In genomic region chr7:1242129-1242572, GRCh38 we compare ENCODE assay signal across 1 cellular context.
TF ChIP-seq lines count a peak whose summit lies in the region.

No MANE protein-coding gene starts in this region.

TF ChIP-seq in SK-N-SH treated with all-trans-retinoic acid at 6 μM for 48 hours, 23 proteins besides CTCF, POLR2A, EP300 and RAD21 (continued from another document):
- TF ChIP-seq, protein P1, sequence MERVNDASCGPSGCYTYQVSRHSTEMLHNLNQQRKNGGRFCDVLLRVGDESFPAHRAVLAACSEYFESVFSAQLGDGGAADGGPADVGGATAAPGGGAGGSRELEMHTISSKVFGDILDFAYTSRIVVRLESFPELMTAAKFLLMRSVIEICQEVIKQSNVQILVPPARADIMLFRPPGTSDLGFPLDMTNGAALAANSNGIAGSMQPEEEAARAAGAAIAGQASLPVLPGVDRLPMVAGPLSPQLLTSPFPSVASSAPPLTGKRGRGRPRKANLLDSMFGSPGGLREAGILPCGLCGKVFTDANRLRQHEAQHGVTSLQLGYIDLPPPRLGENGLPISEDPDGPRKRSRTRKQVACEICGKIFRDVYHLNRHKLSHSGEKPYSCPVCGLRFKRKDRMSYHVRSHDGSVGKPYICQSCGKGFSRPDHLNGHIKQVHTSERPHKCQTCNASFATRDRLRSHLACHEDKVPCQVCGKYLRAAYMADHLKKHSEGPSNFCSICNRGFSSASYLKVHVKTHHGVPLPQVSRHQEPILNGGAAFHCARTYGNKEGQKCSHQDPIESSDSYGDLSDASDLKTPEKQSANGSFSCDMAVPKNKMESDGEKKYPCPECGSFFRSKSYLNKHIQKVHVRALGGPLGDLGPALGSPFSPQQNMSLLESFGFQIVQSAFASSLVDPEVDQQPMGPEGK (CRISPR knock-in tag; IDR thresholded peaks at IDR 0.05; ENCODE audit: borderline replicate concordance), result no peak
- TF ChIP-seq, protein P2, sequence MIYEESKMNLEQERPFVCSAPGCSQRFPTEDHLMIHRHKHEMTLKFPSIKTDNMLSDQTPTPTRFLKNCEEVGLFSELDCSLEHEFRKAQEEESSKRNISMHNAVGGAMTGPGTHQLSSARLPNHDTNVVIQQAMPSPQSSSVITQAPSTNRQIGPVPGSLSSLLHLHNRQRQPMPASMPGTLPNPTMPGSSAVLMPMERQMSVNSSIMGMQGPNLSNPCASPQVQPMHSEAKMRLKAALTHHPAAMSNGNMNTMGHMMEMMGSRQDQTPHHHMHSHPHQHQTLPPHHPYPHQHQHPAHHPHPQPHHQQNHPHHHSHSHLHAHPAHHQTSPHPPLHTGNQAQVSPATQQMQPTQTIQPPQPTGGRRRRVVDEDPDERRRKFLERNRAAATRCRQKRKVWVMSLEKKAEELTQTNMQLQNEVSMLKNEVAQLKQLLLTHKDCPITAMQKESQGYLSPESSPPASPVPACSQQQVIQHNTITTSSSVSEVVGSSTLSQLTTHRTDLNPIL (CRISPR knock-in tag; IDR thresholded peaks at IDR 0.05; ENCODE audit: low read depth), result no peak
- TF ChIP-seq TOX (CRISPR knock-in tag; IDR thresholded peaks at IDR 0.05; ENCODE audit: borderline replicate concordance) (no peak), ZNF565 (CRISPR knock-in tag; conservative IDR thresholded peaks at IDR 0.05; ENCODE audit: low read depth) (no peak), ARNTL (CRISPR knock-in tag; IDR thresholded peaks at IDR 0.05; ENCODE audit: borderline replicate concordance, low read depth) (no peak), CSDC2 (CRISPR knock-in tag; IDR thresholded peaks at IDR 0.05) (no peak), TCF4 (CRISPR knock-in tag; IDR thresholded peaks at IDR 0.05; ENCODE audit: borderline replicate concordance) (no peak), BACH2 (CRISPR knock-in tag; IDR thresholded peaks at IDR 0.05; ENCODE audit: borderline replicate concordance) (no peak)
- TF ChIP-seq, protein P3, sequence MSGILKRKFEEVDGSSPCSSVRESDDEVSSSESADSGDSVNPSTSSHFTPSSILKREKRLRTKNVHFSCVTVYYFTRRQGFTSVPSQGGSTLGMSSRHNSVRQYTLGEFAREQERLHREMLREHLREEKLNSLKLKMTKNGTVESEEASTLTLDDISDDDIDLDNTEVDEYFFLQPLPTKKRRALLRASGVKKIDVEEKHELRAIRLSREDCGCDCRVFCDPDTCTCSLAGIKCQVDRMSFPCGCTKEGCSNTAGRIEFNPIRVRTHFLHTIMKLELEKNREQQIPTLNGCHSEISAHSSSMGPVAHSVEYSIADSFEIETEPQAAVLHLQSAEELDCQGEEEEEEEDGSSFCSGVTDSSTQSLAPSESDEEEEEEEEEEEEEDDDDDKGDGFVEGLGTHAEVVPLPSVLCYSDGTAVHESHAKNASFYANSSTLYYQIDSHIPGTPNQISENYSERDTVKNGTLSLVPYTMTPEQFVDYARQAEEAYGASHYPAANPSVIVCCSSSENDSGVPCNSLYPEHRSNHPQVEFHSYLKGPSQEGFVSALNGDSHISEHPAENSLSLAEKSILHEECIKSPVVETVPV (CRISPR knock-in tag; IDR thresholded peaks at IDR 0.05), result no peak
